In genomic region chr6:152078804-152079203, GRCh38 we compare ENCODE assay signal across 25 cellular contexts.
"Had no signal": no experiment of that assay in that cellular context is flagged by ENCODE, and none has a peak within 500 bp of the region (broad histone marks: within the 10 kb centered on the region; RNA-seq: fewer than 3 reads in every experiment).

No MANE protein-coding gene starts in this region.

- H3K79me2 ChIP-seq: hepatocyte, parathyroid adenoma had no signal

- H3K36me3 ChIP-seq: sigmoid colon, stomach, suprapubic skin, tibial nerve had no signal

- DNase-seq: activated CD4-positive, alpha-beta memory T cell treated with anti-CD3 and anti-CD28 coated beads, Interleukin-2, amount 10 ng/mL, durations not matched to agents 7 days and 5 days; activated CD4-positive, alpha-beta T cell treated with anti-CD3 and anti-CD28 coated beads, Interleukin-2, amount 10 ng/mL, durations not matched to agents 24 days and 14 days; activated effector memory CD4-positive, alpha-beta T cell treated with Interleukin-2 at 50 U/mL for 16 hours; activated naive CD4-positive, alpha-beta T cell treated with anti-CD3 and anti-CD28 coated beads, Interleukin-2, amount 10 ng/mL, durations not matched to agents 7 days and 5 days; activated T-cell treated with anti-CD3 and anti-CD28 coated beads, Interleukin-2, amount 50 U/mL, for 72 hours; body of pancreas; effector memory CD4-positive, alpha-beta T cell; foreskin melanocyte; left cardiac atrium; nucleus accumbens; sigmoid colon; stimulated activated CD4-positive, alpha-beta T cell treated with anti-CD3 and anti-CD28 coated beads, Interleukin-15, amount 100 ng/mL, for 24 hours; stomach; T-helper 17 cell had no signal

- H3K4me2 ChIP-seq: hepatocyte, smooth muscle cell had no signal

- H3K4me3 ChIP-seq: body of pancreas, hepatocyte, sigmoid colon, smooth muscle cell, stomach, suprapubic skin, tibial nerve had no signal

- H3K4me1 ChIP-seq: body of pancreas, parathyroid adenoma, sigmoid colon, stomach, suprapubic skin, tibial nerve had no signal

- H3K27me3 ChIP-seq: body of pancreas, hepatocyte, sigmoid colon, stomach, suprapubic skin, tibial nerve had no signal

- H2AFZ ChIP-seq: hepatocyte, parathyroid adenoma had no signal

- ATAC-seq: activated T-cell treated with anti-CD3 and anti-CD28 coated beads, Interleukin-2, amount 50 U/mL, for 72 hours; body of pancreas; esophagus mucosa; left cardiac atrium; natural killer cell treated with Interleukin-12 subunit alpha and Interleukin-12 subunit beta and Interleukin-15 and Interleukin-18, amount 100 ng/mL, for 72 hours; stimulated activated memory B cell treated with anti-CD40 and anti-IgM and Interleukin-4, amounts not matched to agents 10 μg/mL and 1 μg/mL and 100 μg/mL, for 72 hours; T-helper 17 cell had no signal

- H3K27ac ChIP-seq: body of pancreas, hepatocyte, parathyroid adenoma, sigmoid colon, stomach, suprapubic skin, tibial nerve had no signal

- FAIRE-seq: endothelial cell of umbilical vein, islet of Langerhans, urothelium cell line had no signal

- H3K9ac ChIP-seq: parathyroid adenoma had no signal
